In the genomic region with DNA sequence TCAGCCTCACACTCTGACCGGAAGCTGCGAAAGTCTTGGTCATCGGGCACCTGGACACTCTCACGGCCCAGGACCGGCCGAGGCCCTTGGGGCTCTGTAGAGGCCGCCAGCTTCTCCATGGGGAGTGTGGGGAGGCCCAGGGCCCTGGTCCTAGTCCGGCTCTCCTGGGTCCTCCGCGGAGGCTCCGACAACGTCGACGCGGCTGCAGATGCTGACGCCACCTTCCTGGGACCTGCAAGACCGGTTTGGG, we compare ENCODE assay signal across 8 cellular contexts. TPM values are rescaled to one million over a fixed set of nuclear protein-coding genes. Genes with fewer than 3 reads are reported as not detected.
DNase-seq lines count a peak whose midpoint lies in the region; ATAC-seq and TF ChIP-seq lines count a peak whose summit lies in the region.

No MANE protein-coding gene starts in this region.

- peaks cover 25% of the 10 kb centered on the region for H3K4me1 Mint-ChIP-seq in activated naive CD4-positive, alpha-beta T cell treated with anti-CD3 and anti-CD28 coated beads, Interleukin-2, amount 50 U/mL, for 24 hours

- ATAC-seq in activated naive CD4-positive, alpha-beta T cell treated with anti-CD3 and anti-CD28 coated beads, Interleukin-2, amount 50 U/mL, for 72 hours = no peak

- no peaks in the 10 kb centered on the region for H3K9me3 Mint-ChIP-seq in activated naive CD4-positive, alpha-beta T cell treated with anti-CD3 and anti-CD28 coated beads, Interleukin-2, amount 50 U/mL, for 24 hours
- H3K9me3 Mint-ChIP-seq in activated naive CD4-positive, alpha-beta T cell treated with anti-CD3 and anti-CD28 coated beads, Interleukin-2, amount 50 U/mL, for 72 hours = no peaks in the 10 kb centered on the region

- H3K4me1 ChIP-seq in urinary bladder (ENCODE audit: insufficient read depth) = peaks cover 2% of the 10 kb centered on the region

- peak overlapping the region; percentile 41 for H3K4me3 ChIP-seq in astrocyte of the cerebellum (ENCODE audit: low read depth, low read length)
- H3K4me3 ChIP-seq in lower leg skin (ENCODE audit: low read depth, poor library complexity, severe bottlenecking) = peak overlapping the region; percentile 43
- H3K4me3 ChIP-seq in urinary bladder (ENCODE audit: low read depth, low read length) = peak overlapping the region; percentile 82

- DNase-seq in activated naive CD4-positive, alpha-beta T cell treated with anti-CD3 and anti-CD28 coated beads, Interleukin-2, amount 50 U/mL, for 72 hours (ENCODE audit: low spot score in 2 of 2) = no peak
- DNase-seq in astrocyte of the cerebellum (ENCODE audit: low read depth) = no peak
- DNase-seq in lower leg skin (ENCODE audit: low spot score in 2 of 2) = no peak
- DNase-seq in stimulated activated CD4-positive, alpha-beta T cell treated with anti-CD3 and anti-CD28 coated beads, Interleukin-15, amount 100 ng/mL, for 24 hours = no peak
- no peak for DNase-seq in posterior cingulate gyrus
- no peak for DNase-seq in C1 segment of cervical spinal cord (lab: John Stamatoyannopoulos, UW)

- TF ChIP-seq CTCF in astrocyte of the cerebellum (IDR thresholded peaks at IDR 0.05; ENCODE audit: low read depth, low read length, missing control alignments) (no peak), lower leg skin (IDR thresholded peaks at IDR 0.05) (no peak)

- in situ Hi-C loops in astrocyte of the cerebellum (cut with HindIII; ENCODE audit: low sequenced_read_pairs) = no loop called here

- peak overlapping the region; percentile 24 for H3K27ac ChIP-seq in urinary bladder (ENCODE audit: low read depth)

- intact Hi-C loops in lower leg skin (cut with DNase I; ENCODE audit: low total_unique reads) (no loop called here), posterior cingulate gyrus (cut with DNase I) (no loop called here)

- peak overlapping the region; percentile 42 for H3K4me3 Mint-ChIP-seq in activated naive CD4-positive, alpha-beta T cell treated with anti-CD3 and anti-CD28 coated beads, Interleukin-2, amount 50 U/mL, for 24 hours

- WGBS in lower leg skin, 2 donors = 21 to 59% methylated on average over 3 to 17 of the region's 17 CpGs
- WGBS in urinary bladder = 32% methylated on average over 17 of the region's 17 CpGs

- H3K36me3 Mint-ChIP-seq in activated naive CD4-positive, alpha-beta T cell treated with anti-CD3 and anti-CD28 coated beads, Interleukin-2, amount 50 U/mL, for 24 hours = no peaks in the 10 kb centered on the region
- no peaks in the 10 kb centered on the region for H3K36me3 Mint-ChIP-seq in activated naive CD4-positive, alpha-beta T cell treated with anti-CD3 and anti-CD28 coated beads, Interleukin-2, amount 50 U/mL, for 72 hours

- TF ChIP-seq POLR2A in lower leg skin (IDR thresholded peaks at IDR 0.05) = no peak

- H3K27me3 Mint-ChIP-seq in activated naive CD4-positive, alpha-beta T cell treated with anti-CD3 and anti-CD28 coated beads, Interleukin-2, amount 50 U/mL, for 24 hours = no peaks in the 10 kb centered on the region

- H3K36me3 ChIP-seq in urinary bladder (ENCODE audit: insufficient read depth) = no peaks in the 10 kb centered on the region

- no peak overlapping the region for H3K27ac Mint-ChIP-seq in activated naive CD4-positive, alpha-beta T cell treated with anti-CD3 and anti-CD28 coated beads, Interleukin-2, amount 50 U/mL, for 24 hours
- H3K27ac Mint-ChIP-seq in activated naive CD4-positive, alpha-beta T cell treated with anti-CD3 and anti-CD28 coated beads, Interleukin-2, amount 50 U/mL, for 72 hours = no peak overlapping the region

RNA-seq across cellular contexts. Expression of gene STARD10, which starts 12.9 kb away (rescaled TPM):
- total RNA-seq in activated naive CD4-positive, alpha-beta T cell treated with anti-CD3 and anti-CD28 coated beads, Interleukin-2, amount 50 U/mL, for 72 hours = 10 to 100 TPM in 1 of 2 donors, 1 to 10 TPM in 1; 8.0 to 11.9 TPM
- total RNA-seq in lower leg skin (100 to 1,000 TPM in 3 of 4 donors, 10 to 100 TPM in 1; 90.3 to 119 (median 110) TPM), urinary bladder (16.3 TPM)
- 33.5 TPM for polyA plus RNA-seq in urinary bladder

RNA-seq across cellular contexts. Expression of gene ARAP1, which starts 28.8 kb away (rescaled TPM):
- 100 to 1,000 TPM; 102 to 121 TPM for total RNA-seq in activated naive CD4-positive, alpha-beta T cell treated with anti-CD3 and anti-CD28 coated beads, Interleukin-2, amount 50 U/mL, for 72 hours
- 10 to 100 TPM; 60.6 to 89.6 (median 80.6) TPM for total RNA-seq in lower leg skin
- total RNA-seq in urinary bladder = 88.6 TPM
- polyA plus RNA-seq in urinary bladder = 66.5 TPM

RNA-seq across cellular contexts. Expression of gene ATG16L2, which starts 33.2 kb away (rescaled TPM):
- 100 to 1,000 TPM in 1 of 2 donors, 10 to 100 TPM in 1; 64.2 to 189 TPM for total RNA-seq in activated naive CD4-positive, alpha-beta T cell treated with anti-CD3 and anti-CD28 coated beads, Interleukin-2, amount 50 U/mL, for 72 hours
- total RNA-seq in lower leg skin = 100 to 1,000 TPM in 1 of 4 donors, 10 to 100 TPM in 3; 82.6 to 157 (median 92.9) TPM
- 17.2 TPM for total RNA-seq in urinary bladder
- polyA plus RNA-seq in urinary bladder = 22.3 TPM
